1 cellular context compared by ENCODE assay signal in the genomic region with DNA sequence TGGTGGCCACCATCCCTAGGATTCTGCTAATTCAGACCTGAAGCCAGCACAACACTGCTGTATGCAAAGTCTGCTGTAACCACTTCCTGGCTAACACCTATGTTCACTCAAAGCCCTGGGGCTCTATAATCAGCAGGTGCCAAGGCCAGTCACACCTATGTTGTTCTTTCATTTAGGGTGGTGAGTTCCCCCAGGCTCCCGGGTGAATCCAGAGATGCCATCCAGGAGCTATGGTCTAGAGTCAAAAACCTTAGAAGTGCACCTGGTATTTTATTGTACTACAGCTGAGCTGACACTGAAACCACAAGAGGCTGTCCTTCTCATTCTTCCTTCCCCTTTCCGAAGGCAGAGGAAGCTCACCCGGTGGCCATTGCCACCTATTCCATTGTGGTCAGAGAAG.
TF ChIP-seq lines count a peak whose summit lies in the region.

No MANE protein-coding gene starts in this region.

TF ChIP-seq in GM12878, 131 proteins besides CTCF, POLR2A, EP300 and RAD21 (continued from another document and continues in another):
- TF ChIP-seq, protein P1, sequence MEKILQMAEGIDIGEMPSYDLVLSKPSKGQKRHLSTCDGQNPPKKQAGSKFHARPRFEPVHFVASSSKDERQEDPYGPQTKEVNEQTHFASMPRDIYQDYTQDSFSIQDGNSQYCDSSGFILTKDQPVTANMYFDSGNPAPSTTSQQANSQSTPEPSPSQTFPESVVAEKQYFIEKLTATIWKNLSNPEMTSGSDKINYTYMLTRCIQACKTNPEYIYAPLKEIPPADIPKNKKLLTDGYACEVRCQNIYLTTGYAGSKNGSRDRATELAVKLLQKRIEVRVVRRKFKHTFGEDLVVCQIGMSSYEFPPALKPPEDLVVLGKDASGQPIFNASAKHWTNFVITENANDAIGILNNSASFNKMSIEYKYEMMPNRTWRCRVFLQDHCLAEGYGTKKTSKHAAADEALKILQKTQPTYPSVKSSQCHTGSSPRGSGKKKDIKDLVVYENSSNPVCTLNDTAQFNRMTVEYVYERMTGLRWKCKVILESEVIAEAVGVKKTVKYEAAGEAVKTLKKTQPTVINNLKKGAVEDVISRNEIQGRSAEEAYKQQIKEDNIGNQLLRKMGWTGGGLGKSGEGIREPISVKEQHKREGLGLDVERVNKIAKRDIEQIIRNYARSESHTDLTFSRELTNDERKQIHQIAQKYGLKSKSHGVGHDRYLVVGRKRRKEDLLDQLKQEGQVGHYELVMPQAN (conservative IDR thresholded peaks at IDR 0.05) = no peak; the same call in 1 of the 2 replicates
- TF ChIP-seq RAD51 (IDR thresholded peaks at IDR 0.05) = no peak
- no peak for TF ChIP-seq RBBP5 (conservative IDR thresholded peaks at IDR 0.05)
- TF ChIP-seq SMARCA5 (IDR thresholded peaks at IDR 0.05) = no peak
- TF ChIP-seq BHLHE40 (IDR thresholded peaks at IDR 0.05; ENCODE audit: borderline replicate concordance in 1 of 2, low read depth in 2 of 2, low read length in 1 of 2) = peak; percentile 45 to 80; a peak in 2 of 4 replicates
- no peak for TF ChIP-seq SREBF1 (IDR thresholded peaks at IDR 0.05; ENCODE audit: low read length)
- TF ChIP-seq TAF1 (IDR thresholded peaks at IDR 0.05; ENCODE audit: borderline replicate concordance, low read depth, low read length) = no peak
- TF ChIP-seq, protein P2, sequence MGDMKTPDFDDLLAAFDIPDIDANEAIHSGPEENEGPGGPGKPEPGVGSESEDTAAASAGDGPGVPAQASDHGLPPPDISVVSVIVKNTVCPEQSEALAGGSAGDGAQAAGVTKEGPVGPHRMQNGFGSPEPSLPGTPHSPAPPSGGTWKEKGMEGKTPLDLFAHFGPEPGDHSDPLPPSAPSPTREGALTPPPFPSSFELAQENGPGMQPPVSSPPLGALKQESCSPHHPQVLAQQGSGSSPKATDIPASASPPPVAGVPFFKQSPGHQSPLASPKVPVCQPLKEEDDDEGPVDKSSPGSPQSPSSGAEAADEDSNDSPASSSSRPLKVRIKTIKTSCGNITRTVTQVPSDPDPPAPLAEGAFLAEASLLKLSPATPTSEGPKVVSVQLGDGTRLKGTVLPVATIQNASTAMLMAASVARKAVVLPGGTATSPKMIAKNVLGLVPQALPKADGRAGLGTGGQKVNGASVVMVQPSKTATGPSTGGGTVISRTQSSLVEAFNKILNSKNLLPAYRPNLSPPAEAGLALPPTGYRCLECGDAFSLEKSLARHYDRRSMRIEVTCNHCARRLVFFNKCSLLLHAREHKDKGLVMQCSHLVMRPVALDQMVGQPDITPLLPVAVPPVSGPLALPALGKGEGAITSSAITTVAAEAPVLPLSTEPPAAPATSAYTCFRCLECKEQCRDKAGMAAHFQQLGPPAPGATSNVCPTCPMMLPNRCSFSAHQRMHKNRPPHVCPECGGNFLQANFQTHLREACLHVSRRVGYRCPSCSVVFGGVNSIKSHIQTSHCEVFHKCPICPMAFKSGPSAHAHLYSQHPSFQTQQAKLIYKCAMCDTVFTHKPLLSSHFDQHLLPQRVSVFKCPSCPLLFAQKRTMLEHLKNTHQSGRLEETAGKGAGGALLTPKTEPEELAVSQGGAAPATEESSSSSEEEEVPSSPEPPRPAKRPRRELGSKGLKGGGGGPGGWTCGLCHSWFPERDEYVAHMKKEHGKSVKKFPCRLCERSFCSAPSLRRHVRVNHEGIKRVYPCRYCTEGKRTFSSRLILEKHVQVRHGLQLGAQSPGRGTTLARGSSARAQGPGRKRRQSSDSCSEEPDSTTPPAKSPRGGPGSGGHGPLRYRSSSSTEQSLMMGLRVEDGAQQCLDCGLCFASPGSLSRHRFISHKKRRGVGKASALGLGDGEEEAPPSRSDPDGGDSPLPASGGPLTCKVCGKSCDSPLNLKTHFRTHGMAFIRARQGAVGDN (IDR thresholded peaks at IDR 0.05) = peak; percentile 57; the same call in 1 of the 2 replicates
- no peak for TF ChIP-seq STAT3 (IDR thresholded peaks at IDR 0.05; ENCODE audit: low read depth, low read length)
- TF ChIP-seq, protein P3, sequence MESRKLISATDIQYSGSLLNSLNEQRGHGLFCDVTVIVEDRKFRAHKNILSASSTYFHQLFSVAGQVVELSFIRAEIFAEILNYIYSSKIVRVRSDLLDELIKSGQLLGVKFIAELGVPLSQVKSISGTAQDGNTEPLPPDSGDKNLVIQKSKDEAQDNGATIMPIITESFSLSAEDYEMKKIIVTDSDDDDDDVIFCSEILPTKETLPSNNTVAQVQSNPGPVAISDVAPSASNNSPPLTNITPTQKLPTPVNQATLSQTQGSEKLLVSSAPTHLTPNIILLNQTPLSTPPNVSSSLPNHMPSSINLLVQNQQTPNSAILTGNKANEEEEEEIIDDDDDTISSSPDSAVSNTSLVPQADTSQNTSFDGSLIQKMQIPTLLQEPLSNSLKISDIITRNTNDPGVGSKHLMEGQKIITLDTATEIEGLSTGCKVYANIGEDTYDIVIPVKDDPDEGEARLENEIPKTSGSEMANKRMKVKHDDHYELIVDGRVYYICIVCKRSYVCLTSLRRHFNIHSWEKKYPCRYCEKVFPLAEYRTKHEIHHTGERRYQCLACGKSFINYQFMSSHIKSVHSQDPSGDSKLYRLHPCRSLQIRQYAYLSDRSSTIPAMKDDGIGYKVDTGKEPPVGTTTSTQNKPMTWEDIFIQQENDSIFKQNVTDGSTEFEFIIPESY (IDR thresholded peaks at IDR 0.05) = no peak
- TF ChIP-seq POLR2AphosphoS2 (IDR thresholded peaks at IDR 0.05; ENCODE audit: low read depth, low read length) = no peak
- TF ChIP-seq ZSCAN29 (IDR thresholded peaks at IDR 0.05) = no peak
- no peak for TF ChIP-seq MYB (IDR thresholded peaks at IDR 0.05; ENCODE audit: borderline replicate concordance, low read depth, low read length)
- TF ChIP-seq CHD4 (IDR thresholded peaks at IDR 0.05) = no peak
- no peak for TF ChIP-seq FOS (IDR thresholded peaks at IDR 0.05; ENCODE audit: borderline replicate concordance, extremely low read depth, insufficient read length)
- TF ChIP-seq ZNF217 (IDR thresholded peaks at IDR 0.05) = peak; percentile 83
- peak; percentile 39; the same call in 1 of the 2 replicates for TF ChIP-seq CREM (IDR thresholded peaks at IDR 0.05; ENCODE audit: low read depth)
- TF ChIP-seq, protein P4, sequence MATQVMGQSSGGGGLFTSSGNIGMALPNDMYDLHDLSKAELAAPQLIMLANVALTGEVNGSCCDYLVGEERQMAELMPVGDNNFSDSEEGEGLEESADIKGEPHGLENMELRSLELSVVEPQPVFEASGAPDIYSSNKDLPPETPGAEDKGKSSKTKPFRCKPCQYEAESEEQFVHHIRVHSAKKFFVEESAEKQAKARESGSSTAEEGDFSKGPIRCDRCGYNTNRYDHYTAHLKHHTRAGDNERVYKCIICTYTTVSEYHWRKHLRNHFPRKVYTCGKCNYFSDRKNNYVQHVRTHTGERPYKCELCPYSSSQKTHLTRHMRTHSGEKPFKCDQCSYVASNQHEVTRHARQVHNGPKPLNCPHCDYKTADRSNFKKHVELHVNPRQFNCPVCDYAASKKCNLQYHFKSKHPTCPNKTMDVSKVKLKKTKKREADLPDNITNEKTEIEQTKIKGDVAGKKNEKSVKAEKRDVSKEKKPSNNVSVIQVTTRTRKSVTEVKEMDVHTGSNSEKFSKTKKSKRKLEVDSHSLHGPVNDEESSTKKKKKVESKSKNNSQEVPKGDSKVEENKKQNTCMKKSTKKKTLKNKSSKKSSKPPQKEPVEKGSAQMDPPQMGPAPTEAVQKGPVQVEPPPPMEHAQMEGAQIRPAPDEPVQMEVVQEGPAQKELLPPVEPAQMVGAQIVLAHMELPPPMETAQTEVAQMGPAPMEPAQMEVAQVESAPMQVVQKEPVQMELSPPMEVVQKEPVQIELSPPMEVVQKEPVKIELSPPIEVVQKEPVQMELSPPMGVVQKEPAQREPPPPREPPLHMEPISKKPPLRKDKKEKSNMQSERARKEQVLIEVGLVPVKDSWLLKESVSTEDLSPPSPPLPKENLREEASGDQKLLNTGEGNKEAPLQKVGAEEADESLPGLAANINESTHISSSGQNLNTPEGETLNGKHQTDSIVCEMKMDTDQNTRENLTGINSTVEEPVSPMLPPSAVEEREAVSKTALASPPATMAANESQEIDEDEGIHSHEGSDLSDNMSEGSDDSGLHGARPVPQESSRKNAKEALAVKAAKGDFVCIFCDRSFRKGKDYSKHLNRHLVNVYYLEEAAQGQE (IDR thresholded peaks at IDR 0.05; ENCODE audit: low read depth, low read length) = no peak
- no peak for TF ChIP-seq TBL1XR1 (IDR thresholded peaks at IDR 0.05; ENCODE audit: low read depth, low read length)
- no peak for TF ChIP-seq JUND (IDR thresholded peaks at IDR 0.05; ENCODE audit: low read depth, low read length)
- 0 out of 2 replicates have a peak, but pooled peaks have one; percentile 27 for TF ChIP-seq LARP7 (IDR thresholded peaks at IDR 0.05)
- TF ChIP-seq MTA3 (IDR thresholded peaks at IDR 0.05; ENCODE audit: borderline replicate concordance, low read length) = no peak
- TF ChIP-seq CBX3 (IDR thresholded peaks at IDR 0.05; ENCODE audit: borderline replicate concordance, low read depth) = no peak
- no peak for TF ChIP-seq NFXL1 (IDR thresholded peaks at IDR 0.05; ENCODE audit: borderline replicate concordance)
- TF ChIP-seq IKZF2 (IDR thresholded peaks at IDR 0.05) = peak; percentile 85 to 86
- no peak for TF ChIP-seq MYC (IDR thresholded peaks at IDR 0.05; ENCODE audit: insufficient read depth, insufficient read length, insufficient replicate concordance, low read length, severe bottlenecking)
- TF ChIP-seq, protein P5, sequence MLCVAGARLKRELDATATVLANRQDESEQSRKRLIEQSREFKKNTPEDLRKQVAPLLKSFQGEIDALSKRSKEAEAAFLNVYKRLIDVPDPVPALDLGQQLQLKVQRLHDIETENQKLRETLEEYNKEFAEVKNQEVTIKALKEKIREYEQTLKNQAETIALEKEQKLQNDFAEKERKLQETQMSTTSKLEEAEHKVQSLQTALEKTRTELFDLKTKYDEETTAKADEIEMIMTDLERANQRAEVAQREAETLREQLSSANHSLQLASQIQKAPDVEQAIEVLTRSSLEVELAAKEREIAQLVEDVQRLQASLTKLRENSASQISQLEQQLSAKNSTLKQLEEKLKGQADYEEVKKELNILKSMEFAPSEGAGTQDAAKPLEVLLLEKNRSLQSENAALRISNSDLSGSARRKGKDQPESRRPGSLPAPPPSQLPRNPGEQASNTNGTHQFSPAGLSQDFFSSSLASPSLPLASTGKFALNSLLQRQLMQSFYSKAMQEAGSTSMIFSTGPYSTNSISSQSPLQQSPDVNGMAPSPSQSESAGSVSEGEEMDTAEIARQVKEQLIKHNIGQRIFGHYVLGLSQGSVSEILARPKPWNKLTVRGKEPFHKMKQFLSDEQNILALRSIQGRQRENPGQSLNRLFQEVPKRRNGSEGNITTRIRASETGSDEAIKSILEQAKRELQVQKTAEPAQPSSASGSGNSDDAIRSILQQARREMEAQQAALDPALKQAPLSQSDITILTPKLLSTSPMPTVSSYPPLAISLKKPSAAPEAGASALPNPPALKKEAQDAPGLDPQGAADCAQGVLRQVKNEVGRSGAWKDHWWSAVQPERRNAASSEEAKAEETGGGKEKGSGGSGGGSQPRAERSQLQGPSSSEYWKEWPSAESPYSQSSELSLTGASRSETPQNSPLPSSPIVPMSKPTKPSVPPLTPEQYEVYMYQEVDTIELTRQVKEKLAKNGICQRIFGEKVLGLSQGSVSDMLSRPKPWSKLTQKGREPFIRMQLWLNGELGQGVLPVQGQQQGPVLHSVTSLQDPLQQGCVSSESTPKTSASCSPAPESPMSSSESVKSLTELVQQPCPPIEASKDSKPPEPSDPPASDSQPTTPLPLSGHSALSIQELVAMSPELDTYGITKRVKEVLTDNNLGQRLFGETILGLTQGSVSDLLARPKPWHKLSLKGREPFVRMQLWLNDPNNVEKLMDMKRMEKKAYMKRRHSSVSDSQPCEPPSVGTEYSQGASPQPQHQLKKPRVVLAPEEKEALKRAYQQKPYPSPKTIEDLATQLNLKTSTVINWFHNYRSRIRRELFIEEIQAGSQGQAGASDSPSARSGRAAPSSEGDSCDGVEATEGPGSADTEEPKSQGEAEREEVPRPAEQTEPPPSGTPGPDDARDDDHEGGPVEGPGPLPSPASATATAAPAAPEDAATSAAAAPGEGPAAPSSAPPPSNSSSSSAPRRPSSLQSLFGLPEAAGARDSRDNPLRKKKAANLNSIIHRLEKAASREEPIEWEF (IDR thresholded peaks at IDR 0.05; ENCODE audit: insufficient replicate concordance, low read depth, low read length) = no peak
- peak; percentile 68; the same call in 1 of the 2 replicates for TF ChIP-seq CBFB (IDR thresholded peaks at IDR 0.05; ENCODE audit: low read depth)
- TF ChIP-seq CHD2 (IDR thresholded peaks at IDR 0.05; ENCODE audit: borderline replicate concordance, low read depth, low read length) = no peak; the same call in 1 of the 2 replicates
- no peak for TF ChIP-seq SMC3 (IDR thresholded peaks at IDR 0.05; ENCODE audit: borderline replicate concordance, low read length)
- no peak for TF ChIP-seq RB1 (IDR thresholded peaks at IDR 0.05; ENCODE audit: borderline replicate concordance)
- TF ChIP-seq ASH2L (IDR thresholded peaks at IDR 0.05; ENCODE audit: borderline replicate concordance, low read depth) = no peak
- no peak; a peak in 1 of 4 replicates for TF ChIP-seq ETV6 (conservative IDR thresholded peaks at IDR 0.05 in 1 of 2, IDR thresholded peaks at IDR 0.05 in 1 of 2; ENCODE audit: borderline replicate concordance in 1 of 2, low read depth in 1 of 2)
- TF ChIP-seq, protein P6, sequence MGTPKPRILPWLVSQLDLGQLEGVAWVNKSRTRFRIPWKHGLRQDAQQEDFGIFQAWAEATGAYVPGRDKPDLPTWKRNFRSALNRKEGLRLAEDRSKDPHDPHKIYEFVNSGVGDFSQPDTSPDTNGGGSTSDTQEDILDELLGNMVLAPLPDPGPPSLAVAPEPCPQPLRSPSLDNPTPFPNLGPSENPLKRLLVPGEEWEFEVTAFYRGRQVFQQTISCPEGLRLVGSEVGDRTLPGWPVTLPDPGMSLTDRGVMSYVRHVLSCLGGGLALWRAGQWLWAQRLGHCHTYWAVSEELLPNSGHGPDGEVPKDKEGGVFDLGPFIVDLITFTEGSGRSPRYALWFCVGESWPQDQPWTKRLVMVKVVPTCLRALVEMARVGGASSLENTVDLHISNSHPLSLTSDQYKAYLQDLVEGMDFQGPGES (IDR thresholded peaks at IDR 0.05) = no peak
- no peak for TF ChIP-seq JUNB (IDR thresholded peaks at IDR 0.05)
- TF ChIP-seq ZNF207 (IDR thresholded peaks at IDR 0.05; ENCODE audit: borderline replicate concordance) = no peak
- TF ChIP-seq NRF1 (conservative IDR thresholded peaks at IDR 0.05; ENCODE audit: low read depth, low read length) = no peak
- no peak for TF ChIP-seq NR2C1 (IDR thresholded peaks at IDR 0.05)
- no peak for TF ChIP-seq BRCA1 (IDR thresholded peaks at IDR 0.05; ENCODE audit: low read depth, low read length)
- no peak for TF ChIP-seq CBX5 (IDR thresholded peaks at IDR 0.05; ENCODE audit: low read depth)
- no peak for TF ChIP-seq KAT2A (conservative IDR thresholded peaks at IDR 0.05; ENCODE audit: control insufficient read depth, low read depth, low read length)
- no peak for TF ChIP-seq ZBED1 (IDR thresholded peaks at IDR 0.05; ENCODE audit: borderline replicate concordance)
- TF ChIP-seq, protein P7, sequence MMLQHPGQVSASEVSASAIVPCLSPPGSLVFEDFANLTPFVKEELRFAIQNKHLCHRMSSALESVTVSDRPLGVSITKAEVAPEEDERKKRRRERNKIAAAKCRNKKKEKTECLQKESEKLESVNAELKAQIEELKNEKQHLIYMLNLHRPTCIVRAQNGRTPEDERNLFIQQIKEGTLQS (IDR thresholded peaks at IDR 0.05; ENCODE audit: borderline replicate concordance, extremely low read depth, low read depth, low read length) = no peak
